8 cellular contexts compared by ENCODE assay signal in genomic region chr14:105537580-105538474, GRCh38. TPM values are rescaled to one million over a fixed set of nuclear protein-coding genes. Genes with fewer than 3 reads are reported as not detected.
DNase-seq lines count a peak whose midpoint lies in the region; ATAC-seq and TF ChIP-seq lines count a peak whose summit lies in the region.

No MANE protein-coding gene starts in this region.

- no peaks in the 10 kb centered on the region for H3K79me2 ChIP-seq in OCI-LY7 (ENCODE audit: insufficient read depth, low read depth, low read length)

- no peaks in the 10 kb centered on the region for H4K20me1 ChIP-seq in OCI-LY7 (ENCODE audit: insufficient read depth, low read length)

- 0 out of 2 replicates have a peak, but pooled peaks cover under 1% of the 10 kb centered on the region for H3K9me3 ChIP-seq in OCI-LY7 (ENCODE audit: low read length)

- H2AFZ ChIP-seq in OCI-LY7 (ENCODE audit: low read length): no peak overlapping the region

- ATAC-seq in GM21576 (IDR thresholded peaks at IDR 0.05; ENCODE audit: unreplicated experiment) (no peak), HG02763 (IDR thresholded peaks at IDR 0.05; ENCODE audit: unreplicated experiment) (no peak)

- no peaks in the 10 kb centered on the region for H3K36me3 ChIP-seq in OCI-LY7 (ENCODE audit: insufficient read depth, low read length)

- TF ChIP-seq CTCF in OCI-LY7 (conservative IDR thresholded peaks at IDR 0.05; ENCODE audit: low read length) (peak; percentile 86), foreskin fibroblast (IDR thresholded peaks at IDR 0.05; ENCODE audit: low read depth, low read length) (peak; percentile 92)

- H3K4me2 ChIP-seq in OCI-LY7 (ENCODE audit: low read length): peak overlapping the region; percentile 47; the same call in 1 of the 2 replicates

- DNase-seq in NCI-H345 (lab: John Stamatoyannopoulos, UW) (peak; percentile 48), NCI-H345 treated with DMSO at 0.1 percent for 48 hours (lab: John Stamatoyannopoulos, UW; ENCODE audit: unreplicated experiment) (no peak), OCI-LY7 (ENCODE audit: low spot score) (peak; percentile 66), foreskin fibroblast (peak in 1 of 2 donors; percentile 49), posterior cingulate gyrus (peak in 7 of 10 donors; percentile 56 to 93 (median 61))
- DNase-seq in activated T-helper 1 cell treated with anti-CD3 and anti-CD28 coated beads, Interleukin-2, amount 50 U/mL, for 16 hours (ENCODE audit: low read depth in 1 of 2, low spot score in 1 of 2): peak; percentile 60 to 62

- H3K9me2 ChIP-seq in OCI-LY7 (ENCODE audit: insufficient read depth, low read length): no peaks in the 10 kb centered on the region

- intact Hi-C loops in OCI-LY7 (cut with micrococcal nuclease; ENCODE audit: unreplicated experiment) (loop anchor here (5.0 kb wide), 1 partner anchor 729 kb away; no protein-coding TSS in a partner anchor), posterior cingulate gyrus (cut with DNase I) (no loop called here)

- POLR2A ChIA-PET in OCI-LY7 (lab: Charles Lee): interaction anchor here (0.8 kb wide), 1 partner anchor 672 kb away, joined by 3 read pairs; no protein-coding TSS in a partner anchor

- H3K4me3 ChIP-seq in OCI-LY7 (ENCODE audit: low read depth, low read length, poor library complexity, severe bottlenecking) (no peak overlapping the region), foreskin fibroblast (ENCODE audit: low read depth in 1 of 2, low read length in 2 of 2) (no peak overlapping the region)

- no TSS peak for BruUV-seq in OCI-LY7 (replicated peaks; lab: Mats Ljungman, UMichigan)

- peaks cover 2% of the 10 kb centered on the region for H3K4me1 ChIP-seq in OCI-LY7 (ENCODE audit: insufficient read depth, low read length, poor library complexity, severe bottlenecking)

- H3K27ac ChIP-seq in OCI-LY7 (ENCODE audit: low read depth, low read length, poor library complexity, severe bottlenecking): no peak overlapping the region

- CTCF ChIA-PET in OCI-LY7 (lab: Charles Lee; ENCODE audit: unreplicated experiment): no interaction called here

RNA-seq across cellular contexts. Expression of gene TMEM121, which starts 11.4 kb away (rescaled TPM):
- total RNA-seq in OCI-LY7 (2014; rRNA removed; shearing (Covaris generic)): 0.25 and 0.70 TPM in 2 replicates
- 0.21 and 0.31 TPM in 2 replicates for total RNA-seq in OCI-LY7 (2022)

RNA-seq across cellular contexts. Expression of gene TEDC1, which starts 46.8 kb away (rescaled TPM):
- 53.2 and 57.4 TPM in 2 replicates for total RNA-seq in OCI-LY7 (2014; rRNA removed; shearing (Covaris generic))
- 55.8 and 58.0 TPM in 2 replicates for total RNA-seq in OCI-LY7 (2022)

RNA-seq across cellular contexts. Expression of gene CRIP1, which starts 51.1 kb away (rescaled TPM):
- 4.1 and 4.6 TPM in 2 replicates for total RNA-seq in OCI-LY7 (2014; rRNA removed; shearing (Covaris generic))
- 1.5 TPM in 1 of 2 replicates, not detected in the other for total RNA-seq in OCI-LY7 (2022)
